ENCODE assay signal across 8 cellular contexts in genomic region chr1:1574721-1575537, GRCh38. TPM values are rescaled to one million over a fixed set of nuclear protein-coding genes. Genes with fewer than 3 reads are reported as not detected.
DNase-seq lines count a peak whose midpoint lies in the region; ATAC-seq and TF ChIP-seq lines count a peak whose summit lies in the region.

TSS of gene SSU72 (minus strand) at chr1:1574863. CDS start at chr1:1574557, 306 bp downstream.

- H3K4me3 ChIP-seq in NT2/D1 (ENCODE audit: insufficient read length, low read depth): peak within 1 kb of the TSS; percentile 96

- ATAC-seq in GM21360 (IDR thresholded peaks at IDR 0.05; ENCODE audit: unreplicated experiment): peak; percentile 81

- peak; percentile 89 for DNase-seq in COLO829 (ENCODE audit: low spot score)
- DNase-seq in HT-29 (ENCODE audit: low spot score): peak; percentile 94
- DNase-seq in NT2/D1 (ENCODE audit: low read depth, low spot score): peak; percentile 82
- DNase-seq in activated CD8-positive, alpha-beta memory T cell treated with anti-CD3 and anti-CD28 coated beads, Interleukin-2, amount 50 U/mL, for 24 hours (ENCODE audit: extremely low read depth): peak; percentile 80
- DNase-seq in endothelial cell (ENCODE audit: low spot score): peak; percentile 92
- peak; percentile 86 for DNase-seq in middle frontal gyrus (ENCODE audit: extremely low spot score, low spot score)
- peak; percentile 86 to 87 for DNase-seq in stimulated activated CD8-positive, alpha-beta memory T cell treated with anti-CD3 and anti-CD28 coated beads, Interleukin-2, amount 100 ng/mL, for 1 hour (ENCODE audit: low read depth in 2 of 2)

- H3K9me3 Mint-ChIP-seq in endothelial cell (ENCODE audit: unreplicated experiment): no peaks in the 10 kb centered on the region

- H3K4me1 ChIP-seq in NT2/D1 (ENCODE audit: insufficient read depth, insufficient read length): no peaks in the 10 kb centered on the region

- peak within 1 kb of the TSS; percentile 98 for H3K9ac ChIP-seq in NT2/D1 (ENCODE audit: insufficient read length, low read depth)

- H3K9me3 ChIP-seq in NT2/D1 (ENCODE audit: insufficient read depth, low read length): no peaks in the 10 kb centered on the region

- H3K27ac Mint-ChIP-seq in endothelial cell (ENCODE audit: unreplicated experiment): peak within 1 kb of the TSS; percentile 99

- H3K27me3 Mint-ChIP-seq in endothelial cell (ENCODE audit: unreplicated experiment): peaks cover 14% of the 10 kb centered on the region

- H3K4me1 Mint-ChIP-seq in endothelial cell (ENCODE audit: unreplicated experiment): peaks cover 22% of the 10 kb centered on the region

- no peak for TF ChIP-seq CTCF in endothelial cell (IDR thresholded peaks at IDR 0.05; ENCODE audit: unreplicated experiment)

- H3K4me3 Mint-ChIP-seq in endothelial cell (ENCODE audit: unreplicated experiment): peak within 1 kb of the TSS; percentile 99

- H3K36me3 Mint-ChIP-seq in endothelial cell (ENCODE audit: low read depth, unreplicated experiment): peaks cover 17% of the 10 kb centered on the region

- no peaks in the 10 kb centered on the region for H3K27me3 ChIP-seq in NT2/D1 (ENCODE audit: insufficient read depth, insufficient read length)

- peaks cover 23% of the 10 kb centered on the region for H3K36me3 ChIP-seq in NT2/D1 (ENCODE audit: insufficient read depth, insufficient read length, low read length)

RNA-seq across cellular contexts. Expression of gene SSU72, which starts in this region (rescaled TPM):
- 140 and 148 TPM in 2 replicates for total RNA-seq in HT-29 (2014; rRNA removed; shearing (Covaris generic))
- total RNA-seq in endothelial cell (ENCODE audit: unreplicated experiment): 114 TPM

Comparison
In these comparisons a context has a peak if more than half of its experiments do, and no peak if none do; other contexts are left out.
1. Peak in every context shown above with its lines: DNase-seq, ATAC-seq and H3K4me3 ChIP-seq.